ENCODE assay signal across 8 cellular contexts in the genomic region with DNA sequence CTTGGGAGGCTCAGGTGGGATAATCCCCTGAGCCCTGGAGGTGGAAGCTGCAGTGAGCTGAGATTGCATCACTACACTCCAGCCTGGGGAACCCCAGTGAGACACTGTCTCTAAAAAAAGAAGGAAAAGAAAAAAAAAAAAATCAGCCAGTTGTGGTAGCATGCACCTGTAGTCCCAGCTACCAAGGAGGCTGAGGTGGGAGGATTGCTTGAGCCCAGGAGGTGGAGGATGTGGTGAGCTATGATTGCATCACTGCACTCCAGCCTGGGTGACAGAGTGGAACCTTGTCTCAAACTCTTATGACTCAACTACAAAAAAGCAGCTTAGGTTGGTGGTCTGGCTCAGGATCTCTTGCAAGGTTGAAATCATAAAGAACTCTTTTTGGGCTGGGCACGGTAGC.
DNase-seq lines count a peak whose midpoint lies in the region; ATAC-seq, FAIRE-seq and TF ChIP-seq lines count a peak whose summit lies in the region.

No MANE protein-coding gene starts in this region.

- no peak for ATAC-seq in HG03432 (IDR thresholded peaks at IDR 0.05; ENCODE audit: unreplicated experiment)

- H3F3A ChIP-seq in SU-DHL-6 (ENCODE audit: insufficient read depth), result peaks cover 5% of the 10 kb centered on the region; the same call in 1 of the 2 replicates

- H3K9ac ChIP-seq in SU-DHL-6 (ENCODE audit: low read length), result no peak overlapping the region

- H3K9me2 ChIP-seq in SU-DHL-6 (replicated peaks; ENCODE audit: insufficient read depth, low read length), result no peaks in the 10 kb centered on the region

- H3K36me3 ChIP-seq in SU-DHL-6 (ENCODE audit: low read length), result peaks cover 2% of the 10 kb centered on the region; the same call in 1 of the 2 replicates

- no peak for TF ChIP-seq CTCF in SU-DHL-6 (IDR thresholded peaks at IDR 0.05; ENCODE audit: insufficient read depth, low read length, poor library complexity, severe bottlenecking)

- FAIRE-seq in GM19239 (lab: Jason Lieb, UNC), result no peak

- H3K9me3 ChIP-seq in SU-DHL-6 (ENCODE audit: insufficient read depth, low read length), result no peaks in the 10 kb centered on the region

- H3K27ac ChIP-seq in SU-DHL-6 (ENCODE audit: low read depth, low read length), result peak overlapping the region; percentile 48

- peaks cover 19% of the 10 kb centered on the region for H4K20me1 ChIP-seq in SU-DHL-6 (ENCODE audit: low read depth, low read length)

- H3K4me2 ChIP-seq in SU-DHL-6 (ENCODE audit: low read depth, low read length, poor library complexity, severe bottlenecking), result no peak overlapping the region

- no peaks in the 10 kb centered on the region for H3K27me3 ChIP-seq in SU-DHL-6 (ENCODE audit: low read length)

- H3K4me3 ChIP-seq in SU-DHL-6 (ENCODE audit: insufficient read depth, low read length, poor library complexity, severe bottlenecking), result no peak overlapping the region

- H3K79me2 ChIP-seq in SU-DHL-6 (ENCODE audit: insufficient read depth, low read length), result peaks cover 100% of the 10 kb centered on the region

- DNase-seq in EH (ENCODE audit: low read depth) (peak; percentile 70), amniotic epithelial cell (ENCODE audit: low read depth) (peak; percentile 65), LoVo (ENCODE audit: low spot score) (no peak), GM19239 (ENCODE audit: insufficient read length, low spot score) (no peak)
- DNase-seq in stimulated activated CD4-positive, alpha-beta T cell treated with anti-CD3 and anti-CD28 coated beads, Interleukin-12 subunit alpha, Interleukin-12 subunit beta, amount 100 ng/mL, for 24 hours (ENCODE audit: low read depth in 2 of 2), result peak; percentile 24 to 32
- DNase-seq in effector CD8-positive, alpha-beta T cell (lab: John Stamatoyannopoulos, UW), result no peak

- no peak overlapping the region for H2AFZ ChIP-seq in SU-DHL-6 (ENCODE audit: low read depth, low read length, severe bottlenecking)

Comparison
In these comparisons a context has a peak if more than half of its experiments do, and no peak if none do; other contexts are left out.
1. DNase-seq: peak in EH (single experiment), amniotic epithelial cell (single experiment) and stimulated activated CD4-positive, alpha-beta T cell treated with anti-CD3 and anti-CD28 coated beads, Interleukin-12 subunit alpha, Interleukin-12 subunit beta, amount 100 ng/mL, for 24 hours (2 of 2); none in LoVo (single experiment), GM19239 (single experiment) and effector CD8-positive, alpha-beta T cell (single experiment).